Comparison of ENCODE assay signal across 17 cellular contexts in the genomic region with DNA sequence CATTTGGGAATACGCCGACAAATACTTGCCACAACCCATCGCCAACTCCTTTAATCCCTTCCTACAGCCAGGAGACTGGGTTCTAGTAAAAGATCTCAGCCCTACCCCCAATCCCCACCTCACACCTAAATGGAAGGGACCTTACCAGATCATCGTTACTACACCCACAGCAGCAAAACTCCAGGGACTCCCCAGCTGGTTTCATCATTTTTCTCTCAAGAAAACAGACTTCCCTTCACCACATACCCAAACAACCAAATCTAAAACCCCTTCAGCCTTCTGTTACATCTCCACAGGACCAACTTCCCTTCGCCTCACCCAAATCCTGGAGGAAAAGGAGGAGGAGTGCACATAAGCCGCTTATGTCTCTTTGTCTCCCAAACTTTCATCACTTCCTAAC. TPM values are rescaled to one million over a fixed set of nuclear protein-coding genes. Genes with fewer than 3 reads are reported as not detected.
DNase-seq lines count a peak whose midpoint lies in the region; ATAC-seq, FAIRE-seq and TF ChIP-seq lines count a peak whose summit lies in the region.
"Had no signal": no experiment of that assay in that cellular context is flagged by ENCODE, and none has a peak within 500 bp of the region (broad histone marks: within the 10 kb centered on the region; RNA-seq: fewer than 3 reads in every experiment).

No MANE protein-coding gene starts in this region.

- no peaks in the 10 kb centered on the region for H3K4me1 Mint-ChIP-seq in chondrocyte (ENCODE audit: low read depth)
- H3K4me1 Mint-ChIP-seq: B cell had no signal

- TF ChIP-seq POLR2A in NB4 (IDR thresholded peaks at IDR 0.05; ENCODE audit: extremely low read depth, insufficient read length) (no peak), H54 (IDR thresholded peaks at IDR 0.05; ENCODE audit: low read depth, low read length) (no peak)

- peaks cover 4% of the 10 kb centered on the region for H3K36me3 Mint-ChIP-seq in chondrocyte (ENCODE audit: low read depth)

- peaks cover 11% of the 10 kb centered on the region for H3K9me3 Mint-ChIP-seq in chondrocyte (ENCODE audit: low read depth)
- H3K9me3 Mint-ChIP-seq: CD4-positive, alpha-beta T cell had no signal

- H3K27me3 Mint-ChIP-seq in chondrocyte (ENCODE audit: low read depth), result peaks cover 8% of the 10 kb centered on the region

- no peak overlapping the region for H3K4me3 Mint-ChIP-seq in chondrocyte (ENCODE audit: unreplicated experiment)
- H3K4me3 Mint-ChIP-seq: B cell; CD4-positive, alpha-beta T cell; H9 had no signal

- no peak overlapping the region for H3K27ac Mint-ChIP-seq in chondrocyte (ENCODE audit: unreplicated experiment)
- H3K27ac Mint-ChIP-seq: B cell; CD4-positive, alpha-beta T cell; H9 had no signal

- no peak for TF ChIP-seq CTCF in NB4 (IDR thresholded peaks at IDR 0.05; ENCODE audit: low read depth, low read length)
- TF ChIP-seq CTCF in chondrocyte (IDR thresholded peaks at IDR 0.05), result no peak

- H3K4me3 ChIP-seq in NB4 (ENCODE audit: low read depth, low read length), result peak overlapping the region; percentile 33

- FAIRE-seq in H54 (lab: Jason Lieb, UNC), result no peak
- FAIRE-seq: D721Med, G401.6 had no signal

- ATAC-seq in HG02642 (IDR thresholded peaks at IDR 0.05; ENCODE audit: poor library complexity, unreplicated experiment), result no peak

- DNase-seq in SIG-M5 treated with dmso at 0.1 percent for 504 hours (lab: John Stamatoyannopoulos, UW; ENCODE audit: unreplicated experiment) (peak; percentile 32), SIG-M5 (lab: John Stamatoyannopoulos, UW) (no peak), GF-D8 (lab: John Stamatoyannopoulos, UW) (peak; percentile 73), NB4 (ENCODE audit: low read depth) (peak; percentile 67), chondrocyte (ENCODE audit: low spot score) (peak; percentile 5), H54 (ENCODE audit: insufficient read length, low spot score) (no peak)
- no peak for DNase-seq in activated CD4-positive, alpha-beta T cell treated with anti-CD3 and anti-CD28 coated beads for 4 hours
- DNase-seq: Caco-2; CD4-positive, alpha-beta T cell; GOT3; H9 had no signal

RNA-seq across cellular contexts. Expression of a gene that starts 23.7 kb away (rescaled TPM):
- 0.27 to 0.73 TPM (median 0.41 TPM) in 3 replicates for total RNA-seq in chondrocyte
- total RNA-seq: A172; CD4-positive, alpha-beta T cell; H9; HT-29 had no signal

RNA-seq across cellular contexts. Expression of a gene that starts 35.8 kb away (rescaled TPM):
- total RNA-seq in chondrocyte, result 1.9 to 8.2 TPM (median 6.9 TPM) in 3 replicates

Comparison
In these comparisons a context has a peak if more than half of its experiments do, and no peak if none do; other contexts are left out.
1. DNase-seq: peak in SIG-M5 treated with dmso at 0.1 percent for 504 hours (single experiment), GF-D8 (single experiment), NB4 (single experiment) and chondrocyte (single experiment); none in SIG-M5 (single experiment), H54 (single experiment) and activated CD4-positive, alpha-beta T cell treated with anti-CD3 and anti-CD28 coated beads for 4 hours (0 of 2).